In the genomic region with DNA sequence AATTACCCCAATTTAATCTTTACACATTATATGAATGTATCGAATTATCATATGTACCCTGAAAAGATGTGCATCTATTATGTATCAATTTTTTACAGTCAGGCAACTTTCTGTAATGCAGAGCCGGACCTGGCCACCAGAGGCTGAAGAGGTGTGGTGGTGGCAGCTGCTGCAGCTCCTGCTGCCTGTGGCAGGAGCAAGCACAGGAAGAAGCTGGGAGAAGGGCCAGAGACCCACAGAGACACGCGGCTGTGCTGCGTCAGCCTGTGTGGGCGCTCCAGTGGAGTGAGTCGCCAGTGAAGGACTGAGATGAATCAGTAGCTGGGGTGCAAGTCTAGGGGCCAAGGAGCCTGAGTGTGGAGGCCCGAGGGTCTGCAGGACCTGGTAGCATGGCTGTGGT, we compare ENCODE assay signal across 8 cellular contexts.
DNase-seq lines count a peak whose midpoint lies in the region; ATAC-seq and TF ChIP-seq lines count a peak whose summit lies in the region.

No MANE protein-coding gene starts in this region.

- no peak overlapping the region for H3K9ac ChIP-seq in Karpas-422 (ENCODE audit: low read length)

- H3K27me3 ChIP-seq in Karpas-422 (ENCODE audit: low read length) (no peaks in the 10 kb centered on the region), brain microvascular endothelial cell (replicated peaks) (no peaks in the 10 kb centered on the region)

- no peaks in the 10 kb centered on the region for H4K20me1 ChIP-seq in Karpas-422 (ENCODE audit: insufficient read depth, low read depth, low read length)

- H3K27ac ChIP-seq in Karpas-422 (ENCODE audit: low read length) (no peak overlapping the region), brain microvascular endothelial cell (no peak overlapping the region)

- H2AFZ ChIP-seq in Karpas-422 (ENCODE audit: low read length): no peak overlapping the region

- in situ Hi-C loops in brain microvascular endothelial cell (cut with HindIII; ENCODE audit: low pct_ligation_motif_present, low sequenced_read_pairs): no loop called here

- no peaks in the 10 kb centered on the region for H3K9me3 ChIP-seq in Karpas-422 (ENCODE audit: low read length)

- H3K4me2 ChIP-seq in Karpas-422 (ENCODE audit: low read depth, low read length, poor library complexity, severe bottlenecking): no peak overlapping the region

- TF ChIP-seq CTCF in brain microvascular endothelial cell (IDR thresholded peaks at IDR 0.05; ENCODE audit: low read depth, low read length, missing control alignments): peak; percentile 48

- H3K36me3 ChIP-seq in Karpas-422 (ENCODE audit: insufficient read depth, low read length) (no peaks in the 10 kb centered on the region), brain microvascular endothelial cell (replicated peaks) (no peaks in the 10 kb centered on the region)

- ATAC-seq in GM19035 (IDR thresholded peaks at IDR 0.05; ENCODE audit: unreplicated experiment) (no peak), GM21529 (IDR thresholded peaks at IDR 0.05; ENCODE audit: unreplicated experiment) (no peak), GM21723 (IDR thresholded peaks at IDR 0.05; ENCODE audit: unreplicated experiment) (no peak)

- no peak overlapping the region for H3K4me3 ChIP-seq in Karpas-422 (ENCODE audit: low read length)
- H3K4me3 ChIP-seq in brain microvascular endothelial cell (ENCODE audit: low read depth, low read length): no peak overlapping the region
- H3K4me3 ChIP-seq in skeletal muscle cell (ENCODE audit: low read depth, low read length): no peak overlapping the region

- H3K9me2 ChIP-seq in Karpas-422 (replicated peaks; ENCODE audit: insufficient read depth, low read length): no peaks in the 10 kb centered on the region

- DNase-seq in DMS 273 (lab: John Stamatoyannopoulos, UW; ENCODE audit: unreplicated experiment) (peak; percentile 30), DMS 273 treated with DMSO at 0.1 percent for 48 hours (lab: John Stamatoyannopoulos, UW) (no peak), Karpas-422 (peak; percentile 46), brain microvascular endothelial cell (peak; percentile 7), skeletal muscle cell (ENCODE audit: low read depth) (peak; percentile 12)

- no peaks in the 10 kb centered on the region for H3K79me2 ChIP-seq in Karpas-422 (ENCODE audit: low read length)

- no peaks in the 10 kb centered on the region for H3K4me1 ChIP-seq in Karpas-422 (ENCODE audit: low read length)
